Comparison of ENCODE assay signal across 1 cellular context in the genomic region with DNA sequence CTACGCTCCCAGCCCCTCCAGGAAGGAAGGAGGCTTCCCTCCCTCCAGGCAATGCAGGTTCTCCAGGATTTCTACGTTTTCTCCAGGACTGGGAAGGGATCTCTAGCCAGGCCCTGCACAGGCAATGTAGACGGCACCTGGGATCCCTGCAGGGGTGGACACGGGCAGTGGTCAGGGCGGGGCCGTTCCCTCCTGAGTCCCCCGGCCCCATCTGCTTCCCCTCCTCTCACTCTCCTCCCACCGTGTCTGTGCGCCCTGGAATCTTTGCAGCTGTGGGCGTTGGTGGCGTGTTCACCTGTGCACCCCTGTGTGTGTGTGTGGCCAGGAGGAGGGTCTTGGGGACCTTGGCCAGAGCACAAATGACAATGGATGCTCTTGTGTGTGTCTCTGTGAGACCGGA.
TF ChIP-seq lines count a peak whose summit lies in the region.

No MANE protein-coding gene starts in this region.

TF ChIP-seq in H1, 55 proteins besides CTCF, POLR2A, EP300 and RAD21:
- TF ChIP-seq EZH2 (IDR thresholded peaks at IDR 0.05; ENCODE audit: low read depth, low read length, severe bottlenecking) (no peak), KDM5A (IDR thresholded peaks at IDR 0.05; ENCODE audit: low read length) (no peak), SIN3A (conservative IDR thresholded peaks at IDR 0.05 in 1 of 2, IDR thresholded peaks at IDR 0.05 in 1 of 2; ENCODE audit: low read depth in 1 of 2, low read length in 2 of 2) (no peak), TCF12 (IDR thresholded peaks at IDR 0.05; ENCODE audit: low read depth, low read length) (no peak), JUND (IDR thresholded peaks at IDR 0.05; ENCODE audit: low read length) (no peak), SRF (IDR thresholded peaks at IDR 0.05; ENCODE audit: low read depth, low read length) (no peak), ZNF274 (IDR thresholded peaks at IDR 0.05; ENCODE audit: borderline replicate concordance, extremely low read depth, low read length) (no peak), BACH1 (IDR thresholded peaks at IDR 0.05; ENCODE audit: low read length) (no peak), CEBPB (IDR thresholded peaks at IDR 0.05; ENCODE audit: low read depth, low read length) (no peak), NANOG (IDR thresholded peaks at IDR 0.05; ENCODE audit: insufficient read depth, low read depth, low read length, poor library complexity, severe bottlenecking) (no peak), KDM4A (IDR thresholded peaks at IDR 0.05; ENCODE audit: low read depth, low read length, severe bottlenecking) (no peak), USF2 (IDR thresholded peaks at IDR 0.05; ENCODE audit: low read length) (no peak), TAF7 (optimal IDR thresholded peaks at IDR 0.05; ENCODE audit: borderline replicate concordance, low read depth, low read length) (no peak), SAP30 (IDR thresholded peaks at IDR 0.05; ENCODE audit: insufficient read depth, insufficient replicate concordance, low read length) (no peak)
